Comparison of ENCODE assay signal across 9 cellular contexts in genomic region chr17:74750039-74750326, GRCh38. TPM values are rescaled to one million over a fixed set of nuclear protein-coding genes. Genes with fewer than 3 reads are reported as not detected.
DNase-seq lines count a peak whose midpoint lies in the region; ATAC-seq and TF ChIP-seq lines count a peak whose summit lies in the region.
"Had no signal": no experiment of that assay in that cellular context is flagged by ENCODE, and none has a peak within 500 bp of the region (broad histone marks: within the 10 kb centered on the region; RNA-seq: fewer than 3 reads in every experiment).

No MANE protein-coding gene starts in this region.

- H3K27ac Mint-ChIP-seq in activated T-cell treated with anti-CD3 and anti-CD28 coated beads, Interleukin-2, amount 50 U/mL, for 72 hours, result peak overlapping the region; percentile 92

- 24% methylated on average over 6 of the region's 6 CpGs for WGBS in liver
- WGBS in thymus, result 12% methylated on average over 6 of the region's 6 CpGs

- H3K9me3 Mint-ChIP-seq in activated T-cell treated with anti-CD3 and anti-CD28 coated beads, Interleukin-2, amount 50 U/mL, for 72 hours, result no peaks in the 10 kb centered on the region

- peak overlapping the region; percentile 83 to 89 for H3K27ac ChIP-seq in liver (ENCODE audit: low read depth in 1 of 2, low read length in 2 of 2)
- H3K27ac ChIP-seq in thymus (ENCODE audit: low read depth), result no peak overlapping the region

- in situ Hi-C loops in astrocyte of the cerebellum (cut with HindIII; ENCODE audit: low sequenced_read_pairs), result no loop called here
- in situ Hi-C loops in ACHN (cut with HindIII; ENCODE audit: low pct_ligation_motif_present, low pct_unique_long_range_greater_than_20kb, low sequenced_read_pairs), result no loop called here

- no peaks in the 10 kb centered on the region for H3K27me3 Mint-ChIP-seq in activated T-cell treated with anti-CD3 and anti-CD28 coated beads, Interleukin-2, amount 50 U/mL, for 72 hours (ENCODE audit: low read depth)

- H3K4me1 Mint-ChIP-seq in activated T-cell treated with anti-CD3 and anti-CD28 coated beads, Interleukin-2, amount 50 U/mL, for 72 hours (ENCODE audit: low read depth), result peaks cover 63% of the 10 kb centered on the region

- DNase-seq in activated T-cell treated with anti-CD3 and anti-CD28 coated beads, Interleukin-2, amount 50 U/mL, for 72 hours, result no peak
- DNase-seq in activated T-cell treated with anti-CD3 and anti-CD28 coated beads for 4 hours (no peak), astrocyte of the cerebellum (ENCODE audit: low read depth) (no peak), DMS79 (lab: John Stamatoyannopoulos, UW) (no peak), ACHN (no peak)
- DNase-seq in stimulated activated CD4-positive, alpha-beta T cell treated with anti-CD3 and anti-CD28 coated beads, Interleukin-1b, Interleukin-23, amount 100 ng/mL, for 48 hours, result no peak
- DNase-seq: DMS153 had no signal

- no peaks in the 10 kb centered on the region for H3K36me3 ChIP-seq in liver (ENCODE audit: control insufficient read depth in 4 of 4, insufficient read depth in 3 of 4, low read depth in 1 of 4, low read length in 3 of 4)
- H3K36me3 ChIP-seq in thymus (ENCODE audit: control insufficient read depth, insufficient read depth), result peaks cover 4% of the 10 kb centered on the region

- ATAC-seq in activated T-cell treated with anti-CD3 and anti-CD28 coated beads, Interleukin-2, amount 50 U/mL, for 72 hours (replicated peaks in 1 of 2), result no peak

- H3K4me1 ChIP-seq in liver (ENCODE audit: control insufficient read depth in 4 of 4, insufficient read depth in 4 of 4, low read length in 3 of 4), result peaks cover 22 to 63% (median 40%) of the 10 kb centered on the region in 4 donors
- peaks cover 33% of the 10 kb centered on the region for H3K4me1 ChIP-seq in thymus (ENCODE audit: control insufficient read depth, insufficient read depth, low read length)

- H3K4me3 Mint-ChIP-seq in activated T-cell treated with anti-CD3 and anti-CD28 coated beads, Interleukin-2, amount 50 U/mL, for 72 hours, result peak overlapping the region; percentile 92 to 97

- H3K9me3 ChIP-seq in liver (ENCODE audit: control insufficient read depth in 4 of 4, low read length in 3 of 4) (no peaks in the 10 kb centered on the region), thymus (ENCODE audit: control insufficient read depth) (no peaks in the 10 kb centered on the region)

- H3K27me3 ChIP-seq in liver (ENCODE audit: control insufficient read depth in 4 of 4, insufficient read depth in 4 of 4, low read length in 3 of 4) (no peaks in the 10 kb centered on the region), thymus (ENCODE audit: control insufficient read depth, insufficient read depth) (no peaks in the 10 kb centered on the region)

- peaks cover 10 to 11% of the 10 kb centered on the region in 2 donors for H3K36me3 Mint-ChIP-seq in activated T-cell treated with anti-CD3 and anti-CD28 coated beads, Interleukin-2, amount 50 U/mL, for 72 hours (ENCODE audit: insufficient read depth in 2 of 2)

- no peak for TF ChIP-seq CTCF in astrocyte of the cerebellum (IDR thresholded peaks at IDR 0.05; ENCODE audit: low read depth, low read length, missing control alignments)
- no peak for TF ChIP-seq CTCF in liver (IDR thresholded peaks at IDR 0.05; ENCODE audit: low read depth, low read length, missing input control)

- TF ChIP-seq RAD21 in liver (IDR thresholded peaks at IDR 0.05), result no peak

- peak overlapping the region; percentile 77 to 95 for H3K9ac ChIP-seq in liver (ENCODE audit: low read depth in 1 of 2, low read length in 2 of 2)

- H3K4me3 ChIP-seq in astrocyte of the cerebellum (ENCODE audit: low read depth, low read length) (peak overlapping the region; percentile 84), liver (ENCODE audit: low read depth in 1 of 3, low read length in 3 of 3) (peak overlapping the region; percentile 76 to 96 (median 94)), thymus (ENCODE audit: low read length) (peak overlapping the region; percentile 94)

TF ChIP-seq in liver, 16 proteins besides CTCF, POLR2A, EP300 and RAD21:
- no peak for TF ChIP-seq GABPA (IDR thresholded peaks at IDR 0.05 in 1 of 2, conservative IDR thresholded peaks at IDR 0.05 in 1 of 2)
- TF ChIP-seq NR2F2 (IDR thresholded peaks at IDR 0.05), result no peak
- no peak for TF ChIP-seq TAF1 (conservative IDR thresholded peaks at IDR 0.05)
- no peak for TF ChIP-seq SP1 (IDR thresholded peaks at IDR 0.05)
- no peak for TF ChIP-seq JUND (IDR thresholded peaks at IDR 0.05)
- no peak for TF ChIP-seq EGR1 (IDR thresholded peaks at IDR 0.05; ENCODE audit: low read depth in 2 of 2)
- TF ChIP-seq, protein P1, sequence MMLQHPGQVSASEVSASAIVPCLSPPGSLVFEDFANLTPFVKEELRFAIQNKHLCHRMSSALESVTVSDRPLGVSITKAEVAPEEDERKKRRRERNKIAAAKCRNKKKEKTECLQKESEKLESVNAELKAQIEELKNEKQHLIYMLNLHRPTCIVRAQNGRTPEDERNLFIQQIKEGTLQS (IDR thresholded peaks at IDR 0.05), result no peak
- no peak for TF ChIP-seq HNF4A (conservative IDR thresholded peaks at IDR 0.05)
TF ChIP-seq in liver: peak in this region for 0.

RNA-seq across cellular contexts. Expression of gene NHERF1, which starts 1.6 kb away (rescaled TPM):
- 10 to 100 TPM; 78.8 to 81.2 TPM for total RNA-seq in activated T-cell treated with anti-CD3 and anti-CD28 coated beads, Interleukin-2, amount 50 U/mL, for 72 hours
- 10 to 100 TPM; 38.1 to 84.1 TPM for total RNA-seq in liver
- 100 to 1,000 TPM; 105 to 160 TPM for polyA plus RNA-seq in liver
- polyA plus RNA-seq in thymus, result 56.6 TPM

RNA-seq across cellular contexts. Expression of gene RAB37, which starts 12.9 kb away (rescaled TPM):
- total RNA-seq in activated T-cell treated with anti-CD3 and anti-CD28 coated beads, Interleukin-2, amount 50 U/mL, for 72 hours, result 10 to 100 TPM; 13.6 to 18.1 TPM
- total RNA-seq in liver, result 1 to 10 TPM; 5.1 to 5.3 TPM
- polyA plus RNA-seq in liver (1 to 10 TPM; 5.9 to 8.8 TPM), thymus (29.3 TPM)

RNA-seq across cellular contexts. Expression of gene NAT9, which starts 26.2 kb away (rescaled TPM):
- total RNA-seq in activated T-cell treated with anti-CD3 and anti-CD28 coated beads, Interleukin-2, amount 50 U/mL, for 72 hours, result 10 to 100 TPM; 49.7 to 58.4 TPM
- 10 to 100 TPM in 1 of 2 donors, 1 to 10 TPM in 1; 8.1 to 25.5 TPM for total RNA-seq in liver
- polyA plus RNA-seq in liver, result 10 to 100 TPM; 15.7 to 18.4 TPM
- 31.1 TPM for polyA plus RNA-seq in thymus

RNA-seq across cellular contexts. Expression of gene CD300LF, which starts 37.3 kb away (rescaled TPM):
- not detected for total RNA-seq in activated T-cell treated with anti-CD3 and anti-CD28 coated beads, Interleukin-2, amount 50 U/mL, for 72 hours
- 1 to 10 TPM; 1.5 to 1.9 TPM for total RNA-seq in liver
- polyA plus RNA-seq in liver (under 1 TPM; 0.13 to 0.55 TPM), thymus (6.0 TPM)
